In genomic region chr17:42684033-42684625, GRCh38 we compare ENCODE assay signal across 15 cellular contexts. TPM values are rescaled to one million over a fixed set of nuclear protein-coding genes. Genes with fewer than 3 reads are reported as not detected.
A peak's percentile ranks its signal among the peaks of the same experiment; 100 is the strongest.
DNase-seq lines count a peak whose midpoint lies in the region; ATAC-seq and TF ChIP-seq lines count a peak whose summit lies in the region.
"Had no signal": no experiment of that assay in that cellular context is flagged by ENCODE, and none has a peak within 500 bp of the region (broad histone marks: within the 10 kb centered on the region; RNA-seq: fewer than 3 reads in every experiment).

No MANE protein-coding gene starts in this region.

- ATAC-seq in lower lobe of right lung, result peak in 1 of 2 donors; percentile 22
- no peak for ATAC-seq in GM18873 (IDR thresholded peaks at IDR 0.05; ENCODE audit: low FRiP score, unreplicated experiment)
- no peak for ATAC-seq in GM21786 (IDR thresholded peaks at IDR 0.05; ENCODE audit: unreplicated experiment)
- ATAC-seq: activated CD8-positive, alpha-beta memory T cell treated with anti-CD3 and anti-CD28 coated beads, Interleukin-2, amount 10 ng/mL, durations not matched to agents 7 days and 5 days; HCT116 had no signal

- H3K9me3 ChIP-seq in HUES6 (ENCODE audit: control insufficient read depth, insufficient read depth, low read depth, low read length) (no peaks in the 10 kb centered on the region), duodenal mucosa (ENCODE audit: control insufficient read depth in 1 of 2, low read length in 2 of 2) (no peaks in the 10 kb centered on the region), lower lobe of right lung (no peaks in the 10 kb centered on the region), skeletal muscle tissue (ENCODE audit: control insufficient read depth in 3 of 3, low read length in 3 of 3) (no peaks in the 10 kb centered on the region)
- H3K9me3 ChIP-seq: neutrophil had no signal

- H3K27me3 ChIP-seq in HUES6 (ENCODE audit: control insufficient read depth, insufficient read depth, low read length) (peaks cover 41% of the 10 kb centered on the region), duodenal mucosa (ENCODE audit: control insufficient read depth in 1 of 2, insufficient read depth in 2 of 2, low read length in 2 of 2) (peaks cover 22 to 46% of the 10 kb centered on the region in 2 donors), lower lobe of right lung (ENCODE audit: low read depth) (no peaks in the 10 kb centered on the region), skeletal muscle tissue (ENCODE audit: control insufficient read depth in 3 of 3, insufficient read depth in 3 of 3, low read length in 3 of 3) (peaks cover 0 to 3% (median 0%) of the 10 kb centered on the region in 3 donors)

- H3K9ac ChIP-seq in HUES6 (ENCODE audit: low read length) (no peak overlapping the region), duodenal mucosa (ENCODE audit: low read depth in 1 of 2, low read length in 2 of 2) (no peak overlapping the region), skeletal muscle tissue (ENCODE audit: low read depth in 1 of 3, low read length in 3 of 3) (peak overlapping the region; percentile 56 to 76 (median 65))

- H3K27ac ChIP-seq in HUES6 (ENCODE audit: low read depth, low read length), result no peak overlapping the region
- no peak overlapping the region for H3K27ac ChIP-seq in duodenal mucosa (ENCODE audit: low read depth, low read length)
- peak overlapping the region; percentile 26 for H3K27ac ChIP-seq in lower lobe of right lung
- H3K27ac ChIP-seq in skeletal muscle tissue (ENCODE audit: low read depth, low read length), result peak overlapping the region; percentile 12
- H3K27ac ChIP-seq: neutrophil had no signal

- DNase-seq in lower lobe of right lung (no peak), AG08395 (ENCODE audit: low spot score) (no peak), cerebellar nuclear complex (lab: John Stamatoyannopoulos, UW) (no peak)
- DNase-seq: activated CD8-positive, alpha-beta memory T cell treated with anti-CD3 and anti-CD28 coated beads, Interleukin-2, amount 10 ng/mL, durations not matched to agents 7 days and 5 days; immature natural killer cell; NCI-H1436 treated with DMSO at 0.1 percent for 48 hours; NCI-H524 treated with DMSO at 0.1 percent for 48 hours; stimulated activated naive CD4-positive, alpha-beta T cell treated with Interleukin-2 at 50 U/mL for 16 hours had no signal

- intact Hi-C loops in lower lobe of right lung (cut with DNase I), result no loop called here

- 0 out of 2 replicates have a peak, but pooled peaks cover 7% of the 10 kb centered on the region for H3K36me3 ChIP-seq in HUES6 (ENCODE audit: control insufficient read depth, insufficient read depth, low read length)
- H3K36me3 ChIP-seq in duodenal mucosa (ENCODE audit: control insufficient read depth in 1 of 2, insufficient read depth in 2 of 2, low read length in 2 of 2), result peaks cover 0 to 3% of the 10 kb centered on the region in 2 donors
- H3K36me3 ChIP-seq in lower lobe of right lung, result peaks cover 8% of the 10 kb centered on the region
- H3K36me3 ChIP-seq in skeletal muscle tissue (ENCODE audit: control insufficient read depth in 3 of 3, insufficient read depth in 3 of 3, low read length in 3 of 3), result peaks cover 16 to 22% (median 18%) of the 10 kb centered on the region in 3 donors
- H3K36me3 ChIP-seq: neutrophil had no signal

- H3K4me1 ChIP-seq in HUES6 (ENCODE audit: control insufficient read depth, insufficient read depth, low read length), result peaks cover 34% of the 10 kb centered on the region
- H3K4me1 ChIP-seq in duodenal mucosa (ENCODE audit: control insufficient read depth in 1 of 2, insufficient read depth in 2 of 2, low read length in 2 of 2), result peaks cover 37 to 53% of the 10 kb centered on the region in 2 donors
- peaks cover 49% of the 10 kb centered on the region for H3K4me1 ChIP-seq in lower lobe of right lung
- H3K4me1 ChIP-seq in skeletal muscle tissue (ENCODE audit: control insufficient read depth in 3 of 3, insufficient read depth in 3 of 3, low read length in 3 of 3), result peaks cover 43 to 47% (median 45%) of the 10 kb centered on the region in 3 donors

- TF ChIP-seq CTCF in lower lobe of right lung (IDR thresholded peaks at IDR 0.05), result no peak

- H3K4me3 ChIP-seq in HUES6 (ENCODE audit: low read depth, low read length), result peak overlapping the region; percentile 80
- H3K4me3 ChIP-seq in duodenal mucosa (ENCODE audit: low read depth in 1 of 2, low read length in 2 of 2), result peak overlapping the region; percentile 24 to 46
- H3K4me3 ChIP-seq in lower lobe of right lung, result peak overlapping the region; percentile 47
- peak overlapping the region; percentile 56 to 67 (median 66) for H3K4me3 ChIP-seq in skeletal muscle tissue (ENCODE audit: low read length in 3 of 3)

RNA-seq across cellular contexts. Expression of gene CNTNAP1, which starts 1.8 kb away (rescaled TPM):
- 9.0 TPM for total RNA-seq in lower lobe of right lung
- 8.9 TPM for total RNA-seq in skeletal muscle tissue

RNA-seq across cellular contexts. Expression of gene CCR10, which starts 2.5 kb away (rescaled TPM):
- 1.4 TPM for total RNA-seq in lower lobe of right lung
- 0.52 TPM for total RNA-seq in skeletal muscle tissue

RNA-seq across cellular contexts. Expression of gene PLEKHH3, which starts 7.3 kb away (rescaled TPM):
- total RNA-seq in lower lobe of right lung (18.3 TPM), skeletal muscle tissue (20.4 TPM)

RNA-seq across cellular contexts. Expression of gene TUBG2, which starts 25.0 kb away (rescaled TPM):
- total RNA-seq in lower lobe of right lung (16.8 TPM), skeletal muscle tissue (1.6 TPM)

Comparison
In these comparisons a context has a peak if more than half of its experiments do, and no peak if none do; other contexts are left out.
1. H3K27ac ChIP-seq: peak in lower lobe of right lung (single experiment) and skeletal muscle tissue (single experiment); none in HUES6 (single experiment) and duodenal mucosa (single experiment).
2. H3K9ac ChIP-seq: peak in skeletal muscle tissue (3 of 3); none in HUES6 (single experiment) and duodenal mucosa (0 of 2).
3. Peak in every context shown above with its lines, with median percentiles within 50 percentile points of each other: H3K4me3 ChIP-seq.